In genomic region chr6:78605909-78606446, GRCh38 we compare ENCODE assay signal across 11 cellular contexts.
DNase-seq lines count a peak whose midpoint lies in the region; ATAC-seq and TF ChIP-seq lines count a peak whose summit lies in the region.
"Had no signal": no experiment of that assay in that cellular context is flagged by ENCODE, and none has a peak within 500 bp of the region (broad histone marks: within the 10 kb centered on the region; RNA-seq: fewer than 3 reads in every experiment).

No MANE protein-coding gene starts in this region.

- no peak for TF ChIP-seq EP300 in upper lobe of left lung (IDR thresholded peaks at IDR 0.05)

- peaks cover 66% of the 10 kb centered on the region for H3K4me1 Mint-ChIP-seq in HFFc6 (ENCODE audit: low read depth)

- peaks cover 22% of the 10 kb centered on the region for H3K4me1 ChIP-seq in foreskin keratinocyte
- peaks cover 0 to 3% of the 10 kb centered on the region in 2 donors for H3K4me1 ChIP-seq in aorta (ENCODE audit: control insufficient read depth in 1 of 2, insufficient read depth in 2 of 2, low read length in 2 of 2)
- no peaks in the 10 kb centered on the region for H3K4me1 ChIP-seq in upper lobe of left lung
- H3K4me1 ChIP-seq in HAP-1 = no peaks in the 10 kb centered on the region

- H3K27me3 Mint-ChIP-seq in HFFc6 (ENCODE audit: insufficient read depth) = no peaks in the 10 kb centered on the region

- H3K27ac Mint-ChIP-seq in HFFc6 = peak overlapping the region; percentile 80
- H3K27ac Mint-ChIP-seq: H9 had no signal

- TF ChIP-seq CTCF in HFFc6 (IDR thresholded peaks at IDR 0.05) = no peak
- TF ChIP-seq CTCF in astrocyte of the cerebellum (IDR thresholded peaks at IDR 0.05; ENCODE audit: low read depth, low read length, missing control alignments) = no peak
- TF ChIP-seq CTCF in foreskin keratinocyte (conservative IDR thresholded peaks at IDR 0.05) = no peak
- no peak for TF ChIP-seq CTCF in upper lobe of left lung (IDR thresholded peaks at IDR 0.05)

- H3K27ac ChIP-seq in foreskin keratinocyte (no peak overlapping the region), aorta (ENCODE audit: low read depth in 1 of 2, low read length in 2 of 2) (no peak overlapping the region), upper lobe of left lung (no peak overlapping the region)

- intact Hi-C loops in aorta (cut with DNase I) = loop anchor here in 1 of 2 donors (10.0 kb wide), 1 partner anchor 1141 kb away; the partner anchor contains the start of gene HTR1B

- no peaks in the 10 kb centered on the region for H3K9me3 Mint-ChIP-seq in HFFc6
- H3K9me3 Mint-ChIP-seq: H9 had no signal

- H3K36me3 Mint-ChIP-seq in HFFc6 (ENCODE audit: low read depth) = peaks cover under 1% of the 10 kb centered on the region; the same call in 1 of the 2 replicates

- H3K27me3 ChIP-seq in foreskin keratinocyte = no peaks in the 10 kb centered on the region
- H3K27me3 ChIP-seq in aorta (ENCODE audit: control insufficient read depth in 1 of 2, insufficient read depth in 2 of 2, low read length in 1 of 2) = no peaks in the 10 kb centered on the region
- H3K27me3 ChIP-seq in upper lobe of left lung = no peaks in the 10 kb centered on the region
- H3K27me3 ChIP-seq in HAP-1 (ENCODE audit: low read depth) = no peaks in the 10 kb centered on the region

- H3K4me3 Mint-ChIP-seq in HFFc6 = peak overlapping the region; percentile 85
- H3K4me3 Mint-ChIP-seq: H9 had no signal

- no peaks in the 10 kb centered on the region for H3K36me3 ChIP-seq in aorta (ENCODE audit: control insufficient read depth in 1 of 2, insufficient read depth in 2 of 2, low read length in 1 of 2)
- no peaks in the 10 kb centered on the region for H3K36me3 ChIP-seq in upper lobe of left lung
- H3K36me3 ChIP-seq in HAP-1 (replicated peaks) = no peaks in the 10 kb centered on the region

- 1 to 8% methylated on average over 2 of the region's 2 CpGs for WGBS in aorta, 2 donors
- 52 to 78% methylated on average over 2 of the region's 2 CpGs for WGBS in upper lobe of left lung, 2 donors

- in situ Hi-C loops in astrocyte of the cerebellum (cut with HindIII; ENCODE audit: low sequenced_read_pairs) = no loop called here
- in situ Hi-C loops in HAP-1 (cut with MboI; ENCODE audit: low sequenced_read_pairs) = no loop called here

- DNase-seq in HFFc6 = peak; percentile 71
- DNase-seq in astrocyte of the cerebellum (ENCODE audit: low read depth) = peak; percentile 64
- peak in 1 of 2 donors; percentile 71 for DNase-seq in foreskin keratinocyte
- peak in 1 of 2 donors; percentile 55 for DNase-seq in aorta
- no peak for DNase-seq in cortex of kidney (lab: John Stamatoyannopoulos, UW)
- DNase-seq in upper lobe of left lung = no peak
- DNase-seq in HAP-1 (ENCODE audit: low spot score in 2 of 2) = no peak
- DNase-seq: activated naive CD4-positive, alpha-beta T cell; H9; KBM-7; NCI-H2029 treated with DMSO at 0.1 percent for 48 hours had no signal

- H3K4me3 ChIP-seq in astrocyte of the cerebellum (ENCODE audit: low read depth, low read length) (no peak overlapping the region), aorta (ENCODE audit: low read length in 2 of 2) (no peak overlapping the region), upper lobe of left lung (no peak overlapping the region), HAP-1 (no peak overlapping the region)

- TF ChIP-seq POLR2A in upper lobe of left lung (IDR thresholded peaks at IDR 0.05) = no peak

- ATAC-seq in foreskin keratinocyte (peak; percentile 83), aorta (ENCODE audit: low FRiP score) (peak; percentile 50), upper lobe of left lung (ENCODE audit: low FRiP score in 2 of 2) (no peak)

- H3K9me3 ChIP-seq in aorta (ENCODE audit: control insufficient read depth, low read length) = no peaks in the 10 kb centered on the region
- H3K9me3 ChIP-seq in upper lobe of left lung = no peaks in the 10 kb centered on the region
- no peaks in the 10 kb centered on the region for H3K9me3 ChIP-seq in HAP-1

Comparison
In these comparisons a context has a peak if more than half of its experiments do, and no peak if none do; other contexts are left out.
1. DNase-seq: peak in HFFc6 (single experiment) and astrocyte of the cerebellum (single experiment); none in cortex of kidney (single experiment), upper lobe of left lung (0 of 2) and HAP-1 (0 of 2).
2. ATAC-seq: peak in foreskin keratinocyte (single experiment) and aorta (single experiment); none in upper lobe of left lung (0 of 2).